In the genomic region with DNA sequence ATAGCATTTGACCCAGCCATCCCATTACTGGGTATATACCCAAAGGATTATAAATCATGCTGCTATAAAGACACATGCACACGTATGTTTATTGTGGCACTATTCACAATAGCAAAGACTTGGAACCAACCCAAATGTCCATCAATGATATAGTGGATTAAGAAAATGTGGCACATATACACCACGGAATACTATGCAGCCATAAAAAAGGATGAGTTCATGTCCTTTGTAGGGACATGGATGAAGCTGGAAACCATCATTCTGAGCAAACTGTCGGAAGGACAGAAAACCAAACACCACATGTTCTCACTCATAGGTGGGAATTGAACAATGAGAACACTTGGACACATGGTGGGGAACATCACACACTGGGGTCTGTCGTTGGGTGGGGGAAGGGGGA, we compare ENCODE assay signal across 1 cellular context. TPM values are rescaled to one million over a fixed set of nuclear protein-coding genes. Genes with fewer than 3 reads are reported as not detected.
"Had no signal": no experiment of that assay in that cellular context is flagged by ENCODE, and none has a peak within 500 bp of the region (broad histone marks: within the 10 kb centered on the region; RNA-seq: fewer than 3 reads in every experiment).

No MANE protein-coding gene starts in this region.

RNA-seq across cellular contexts. Expression of gene PODN, which starts 51.8 kb away (rescaled TPM):
- total RNA-seq: H7 had no signal
